Comparison of ENCODE assay signal across 16 cellular contexts in genomic region chr5:167937628-167938000, GRCh38.
A peak's percentile ranks its signal among the peaks of the same experiment; 100 is the strongest.
DNase-seq lines count a peak whose midpoint lies in the region; ATAC-seq, FAIRE-seq and TF ChIP-seq lines count a peak whose summit lies in the region.
"Had no signal": no experiment of that assay in that cellular context is flagged by ENCODE, and none has a peak within 500 bp of the region (broad histone marks: within the 10 kb centered on the region; RNA-seq: fewer than 3 reads in every experiment).

No MANE protein-coding gene starts in this region.

- H3K9me2 ChIP-seq in MM.1S (replicated peaks; ENCODE audit: insufficient read depth, low read length): no peaks in the 10 kb centered on the region

- TF ChIP-seq POLR2A in K562 (conservative IDR thresholded peaks at IDR 0.05): no peak

- peak overlapping the region; percentile 40 for H3K18ac ChIP-seq in neuronal stem cell (ENCODE audit: low read length)

- no peak overlapping the region for H3K23ac ChIP-seq in neuronal stem cell (ENCODE audit: low read depth, low read length, poor library complexity)

- H2AK5ac ChIP-seq in neuronal stem cell (ENCODE audit: low read depth, low read length): no peak overlapping the region

- no peak overlapping the region for H3K4ac ChIP-seq in neuronal stem cell (ENCODE audit: low read length)

- FAIRE-seq in K562 (lab: Jason Lieb, UNC): no peak
- FAIRE-seq: H54 had no signal

- no peak for TF ChIP-seq RAD21 in K562 (CRISPR knock-in tag; conservative IDR thresholded peaks at IDR 0.05 in 1 of 2, IDR thresholded peaks at IDR 0.05 in 1 of 2)

- ATAC-seq in K562: no peak
- ATAC-seq in HG03139 (IDR thresholded peaks at IDR 0.05; ENCODE audit: unreplicated experiment): no peak
- ATAC-seq: CD8-positive, alpha-beta T cell had no signal

- DNase-seq in NCI-H748 (lab: John Stamatoyannopoulos, UW; ENCODE audit: unreplicated experiment) (peak; percentile 12), NCI-H748 treated with DMSO at 0.1 percent for 48 hours (lab: John Stamatoyannopoulos, UW) (no peak), MM.1S (peak; percentile 35), K562 (ENCODE audit: extremely low read depth in 1 of 4, low spot score in 3 of 4) (no peak), neuronal stem cell (ENCODE audit: low spot score) (no peak), middle frontal gyrus (ENCODE audit: extremely low spot score, low spot score) (no peak), ureter (ENCODE audit: low spot score) (no peak)
- DNase-seq: CD8-positive, alpha-beta T cell; MV-4-11; NCI-H1417 treated with DMSO at 0.1 percent for 48 hours; NCI-H1930; NCI-H526 treated with DMSO at 0.1 percent for 48 hours had no signal

- TF ChIP-seq CTCF in MM.1S (IDR thresholded peaks at IDR 0.05; ENCODE audit: low read length) (no peak), K562 (IDR thresholded peaks at IDR 0.05 in 2 of 3, conservative IDR thresholded peaks at IDR 0.05 in 1 of 3; ENCODE audit: insufficient read depth in 2 of 3, low read depth in 1 of 3, low read length in 3 of 3) (no peak)

- H2BK15ac ChIP-seq in neuronal stem cell (ENCODE audit: low read length): no peak overlapping the region

- POLR2A ChIA-PET in K562 (lab: Yijun Ruan, JAX): no interaction called here

- in situ Hi-C loops in K562 (cut with MboI): no loop called here

- H4K91ac ChIP-seq in neuronal stem cell (ENCODE audit: low read depth, low read length, poor library complexity): no peak overlapping the region

- H3K27ac ChIP-seq in MM.1S (ENCODE audit: low read length): no peak overlapping the region
- no peak overlapping the region for H3K27ac ChIP-seq in K562 (ENCODE audit: extremely low read depth, low read depth, low read length)
- H3K27ac ChIP-seq in neuronal stem cell (replicated peaks; ENCODE audit: low read length): no peak overlapping the region
- H3K27ac ChIP-seq: 22Rv1, BLaER1 had no signal

- H3K79me1 ChIP-seq in neuronal stem cell (ENCODE audit: low read depth, low read length): no peaks in the 10 kb centered on the region

- no peak overlapping the region for H2BK12ac ChIP-seq in neuronal stem cell (ENCODE audit: low read length)

- TF ChIP-seq EP300 in K562 (IDR thresholded peaks at IDR 0.05; ENCODE audit: low read length): no peak

- H3K4me1 ChIP-seq in MM.1S (ENCODE audit: low read length) (peaks cover 9% of the 10 kb centered on the region; the same call in 1 of the 2 replicates), K562 (replicated peaks in 1 of 2; ENCODE audit: control insufficient read depth in 2 of 2, insufficient read depth in 2 of 2, low read length in 2 of 2) (no peaks in the 10 kb centered on the region), neuronal stem cell (ENCODE audit: control insufficient read depth in 2 of 2, insufficient read depth in 1 of 2, low read depth in 1 of 2, low read length in 2 of 2) (no peaks in the 10 kb centered on the region)
- H3K4me1 ChIP-seq: BLaER1 had no signal

- no peak overlapping the region for H2BK120ac ChIP-seq in neuronal stem cell (ENCODE audit: low read depth, low read length)

- H3K79me2 ChIP-seq in MM.1S (ENCODE audit: low read length) (no peaks in the 10 kb centered on the region), K562 (ENCODE audit: control insufficient read depth, insufficient read depth, low read length) (no peaks in the 10 kb centered on the region)

- no peaks in the 10 kb centered on the region for H3K9me1 ChIP-seq in K562 (ENCODE audit: control insufficient read depth, insufficient read depth, low read length)

- 0 out of 2 replicates have a peak overlapping the region, but pooled peaks have one; percentile 8 for H2AFZ ChIP-seq in MM.1S (ENCODE audit: low read length)
- H2AFZ ChIP-seq in K562 (ENCODE audit: low read depth, low read length): no peak overlapping the region
- no peak overlapping the region for H2AFZ ChIP-seq in neuronal stem cell (ENCODE audit: low read length)

- CTCF ChIA-PET in K562 (lab: Yijun Ruan, JAX; ENCODE audit: low intra/inter-chr PET ratio): no interaction called here

- H3K36me3 ChIP-seq in MM.1S (replicated peaks; ENCODE audit: insufficient read depth, low read length) (no peaks in the 10 kb centered on the region), K562 (ENCODE audit: control insufficient read depth, insufficient read depth, low read length) (no peaks in the 10 kb centered on the region), neuronal stem cell (replicated peaks in 1 of 2; ENCODE audit: control insufficient read depth in 2 of 2, insufficient read depth in 2 of 2, low read length in 2 of 2) (no peaks in the 10 kb centered on the region)

- H3K9ac ChIP-seq in MM.1S (ENCODE audit: low read length): no peak overlapping the region
- no peak overlapping the region for H3K9ac ChIP-seq in K562 (ENCODE audit: insufficient read depth in 1 of 2, low read depth in 2 of 2, low read length in 2 of 2)
- H3K9ac ChIP-seq in neuronal stem cell (ENCODE audit: low read depth, low read length, poor library complexity): no peak overlapping the region
- H3K9ac ChIP-seq: BLaER1 had no signal

- no peak overlapping the region for H4K8ac ChIP-seq in neuronal stem cell (ENCODE audit: low read depth, low read length)

- H4K20me1 ChIP-seq in MM.1S (ENCODE audit: insufficient read depth, low read length) (no peaks in the 10 kb centered on the region), K562 (replicated peaks; ENCODE audit: control insufficient read depth, insufficient read depth, low read length) (no peaks in the 10 kb centered on the region)

- H3K4me3 ChIP-seq in MM.1S (ENCODE audit: low read length) (peak overlapping the region; percentile 27; the same call in 1 of the 2 replicates), K562 (no peak overlapping the region), neuronal stem cell (ENCODE audit: low read length in 2 of 2) (no peak overlapping the region)
- H3K4me3 ChIP-seq: BLaER1 had no signal

- intact Hi-C loops in K562 (cut with micrococcal nuclease): no loop called here

- BruUV-seq in K562 (replicated peaks; lab: Mats Ljungman, UMichigan): no TSS peak

- H3K14ac ChIP-seq in neuronal stem cell (ENCODE audit: low read length): no peak overlapping the region

- 2% methylated on average over 8 of the region's 8 CpGs for WGBS in K562 (ENCODE audit: insufficient coverage, low coverage, missing lambda C conversion rate)
- WGBS in neuronal stem cell (ENCODE audit: extremely low coverage in 2 of 2, insufficient read length in 2 of 2, insufficient replicate concordance in 1 of 2), 2 donors: no CpG with 5 or more reads among the region's 8 CpGs

- H3K9me3 ChIP-seq in MM.1S (replicated peaks; ENCODE audit: insufficient read depth, low read length) (no peaks in the 10 kb centered on the region), K562 (replicated peaks; ENCODE audit: control insufficient read depth, insufficient read depth, low read depth, low read length) (no peaks in the 10 kb centered on the region), neuronal stem cell (replicated peaks in 1 of 2; ENCODE audit: control insufficient read depth in 2 of 2, insufficient read depth in 1 of 2, low read depth in 1 of 2, low read length in 2 of 2) (peaks cover 0 to 2% of the 10 kb centered on the region in 2 donors)
- H3K9me3 ChIP-seq: BLaER1 had no signal

- H2BK5ac ChIP-seq in neuronal stem cell (ENCODE audit: low read length): no peak overlapping the region

- no peaks in the 10 kb centered on the region for H3K27me3 ChIP-seq in MM.1S (replicated peaks; ENCODE audit: insufficient read depth, low read length)
- no peaks in the 10 kb centered on the region for H3K27me3 ChIP-seq in K562 (ENCODE audit: control insufficient read depth in 2 of 2, insufficient read depth in 2 of 2, low read length in 2 of 2)
- no peaks in the 10 kb centered on the region for H3K27me3 ChIP-seq in neuronal stem cell (ENCODE audit: control insufficient read depth in 3 of 3, insufficient read depth in 3 of 3, low read depth in 1 of 3, low read length in 3 of 3)
- H3K27me3 ChIP-seq: BLaER1 had no signal

- no peaks in the 10 kb centered on the region for H3F3A ChIP-seq in MM.1S (ENCODE audit: insufficient read depth, low read length)

- peak overlapping the region; percentile 41 for H3K4me2 ChIP-seq in MM.1S (ENCODE audit: low read depth, low read length)
- H3K4me2 ChIP-seq in K562 (ENCODE audit: insufficient read depth, low read length): no peak overlapping the region
- H3K4me2 ChIP-seq in neuronal stem cell (ENCODE audit: insufficient read depth, low read length, poor library complexity, severe bottlenecking): no peak overlapping the region
- H3K4me2 ChIP-seq: BLaER1 had no signal

TF ChIP-seq in K562, 482 proteins besides CTCF, POLR2A, EP300 and RAD21:
- TF ChIP-seq MAFF (IDR thresholded peaks at IDR 0.05; ENCODE audit: low read length) (peak; percentile 95), ZNF830 (CRISPR knock-in tag; IDR thresholded peaks at IDR 0.05) (no peak), C11orf30 (IDR thresholded peaks at IDR 0.05; ENCODE audit: low read depth) (peak; percentile 83), DIDO1 (tag; IDR thresholded peaks at IDR 0.05; ENCODE audit: low read depth) (no peak), MAFK (IDR thresholded peaks at IDR 0.05; ENCODE audit: low read length) (peak; percentile 94), MAFG (tag; conservative IDR thresholded peaks at IDR 0.05) (peak; percentile 91), ZNF316 (IDR thresholded peaks at IDR 0.05) (peak; percentile 93), NFE2L1 (tag; IDR thresholded peaks at IDR 0.05; ENCODE audit: borderline replicate concordance, low read depth) (peak; percentile 41; the same call in 1 of the 2 replicates), NFE2 (IDR thresholded peaks at IDR 0.05; ENCODE audit: low read depth) (peak; percentile 75)

Comparison
In these comparisons a context has a peak if more than half of its experiments do, and no peak if none do; other contexts are left out.
1. DNase-seq: peak in NCI-H748 (single experiment) and MM.1S (single experiment); none in NCI-H748 treated with DMSO at 0.1 percent for 48 hours (single experiment), K562 (0 of 4), neuronal stem cell (single experiment), middle frontal gyrus (single experiment) and ureter (single experiment).